Comparison of ENCODE assay signal across 2 cellular contexts in the genomic region with DNA sequence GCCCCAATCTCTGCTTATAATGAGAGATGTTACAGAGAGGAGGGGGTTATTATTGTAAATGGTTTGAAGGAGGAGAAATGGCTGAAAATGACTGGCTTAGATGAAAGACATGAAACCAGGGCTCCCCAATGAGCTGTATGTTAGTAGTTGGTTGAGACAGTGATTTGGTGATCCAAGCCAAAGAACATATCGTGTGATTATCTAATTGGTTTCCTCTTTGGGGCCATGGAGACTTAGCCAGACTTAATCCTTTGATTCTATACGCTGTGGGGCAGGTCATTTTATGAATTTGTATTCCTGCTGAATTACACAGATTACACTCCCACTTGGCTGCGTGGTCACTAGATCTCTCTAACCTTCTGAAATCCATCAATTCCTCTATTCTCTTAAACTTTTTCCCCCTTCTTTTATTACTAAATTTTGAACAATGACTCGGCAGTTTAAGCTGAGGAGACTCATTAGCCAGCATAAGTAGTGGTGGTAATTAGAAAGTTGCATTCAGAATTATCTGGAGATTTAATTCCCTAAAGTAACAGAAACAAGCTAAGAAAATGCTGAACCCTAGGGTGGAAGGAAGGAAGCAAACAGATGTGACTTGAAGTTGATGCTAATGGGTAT.
TF ChIP-seq lines count a peak whose summit lies in the region.

No MANE protein-coding gene starts in this region.

TF ChIP-seq in HEK293, 187 proteins besides CTCF, POLR2A, EP300 and RAD21:
- TF ChIP-seq ZFHX2 (tag by site-specific recombination; conservative IDR thresholded peaks at IDR 0.05) (no peak), ZNF768 (tag by site-specific recombination; IDR thresholded peaks at IDR 0.05) (no peak), ZBTB20 (tag by site-specific recombination; IDR thresholded peaks at IDR 0.05) (no peak), ZNF184 (tag by site-specific recombination; IDR thresholded peaks at IDR 0.05) (0 out of 2 replicates have a peak, but pooled peaks have one; percentile 13), HOXA7 (CRISPR knock-in tag; IDR thresholded peaks at IDR 0.05; ENCODE audit: borderline replicate concordance) (no peak)

TF ChIP-seq in H1, 55 proteins besides CTCF, POLR2A, EP300 and RAD21:
- TF ChIP-seq, protein P1, sequence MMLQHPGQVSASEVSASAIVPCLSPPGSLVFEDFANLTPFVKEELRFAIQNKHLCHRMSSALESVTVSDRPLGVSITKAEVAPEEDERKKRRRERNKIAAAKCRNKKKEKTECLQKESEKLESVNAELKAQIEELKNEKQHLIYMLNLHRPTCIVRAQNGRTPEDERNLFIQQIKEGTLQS (IDR thresholded peaks at IDR 0.05; ENCODE audit: insufficient read depth, low read depth, low read length), result no peak
- TF ChIP-seq JUND (IDR thresholded peaks at IDR 0.05; ENCODE audit: low read length), result no peak
- TF ChIP-seq MAFK (IDR thresholded peaks at IDR 0.05; ENCODE audit: low read depth, low read length), result peak; percentile 48
- TF ChIP-seq ZNF274 (IDR thresholded peaks at IDR 0.05; ENCODE audit: borderline replicate concordance, extremely low read depth, low read length), result no peak
- TF ChIP-seq GTF2F1 (IDR thresholded peaks at IDR 0.05; ENCODE audit: borderline replicate concordance, low read depth, low read length), result no peak
- no peak for TF ChIP-seq KDM1A (IDR thresholded peaks at IDR 0.05; ENCODE audit: borderline replicate concordance, low read length)
- TF ChIP-seq POU5F1 (IDR thresholded peaks at IDR 0.05; ENCODE audit: low read depth, low read length), result no peak
- TF ChIP-seq RFX5 (IDR thresholded peaks at IDR 0.05; ENCODE audit: borderline replicate concordance, low read depth, low read length), result no peak
- TF ChIP-seq BACH1 (IDR thresholded peaks at IDR 0.05; ENCODE audit: low read length), result peak; percentile 77
- no peak for TF ChIP-seq RBBP5 (IDR thresholded peaks at IDR 0.05; ENCODE audit: borderline replicate concordance, low read depth, low read length)
